In genomic region chr14:102909462-102909861, GRCh38 we compare ENCODE assay signal across 2 cellular contexts.
TF ChIP-seq lines count a peak whose summit lies in the region.

No MANE protein-coding gene starts in this region.

TF ChIP-seq in HepG2, 621 proteins besides CTCF, POLR2A, EP300 and RAD21:
- TF ChIP-seq PPARG (CRISPR knock-in tag; conservative IDR thresholded peaks at IDR 0.05), result no peak
- TF ChIP-seq AGO2 (optimal IDR thresholded peaks at IDR 0.05; ENCODE audit: low read depth, low read length), result peak; percentile 3

TF ChIP-seq in IMR-90, 13 proteins besides CTCF, POLR2A, EP300 and RAD21:
- TF ChIP-seq FOS (IDR thresholded peaks at IDR 0.05; ENCODE audit: low read depth, low read length) (no peak), BHLHE40 (IDR thresholded peaks at IDR 0.05; ENCODE audit: low read depth, low read length) (no peak), RCOR1 (IDR thresholded peaks at IDR 0.05; ENCODE audit: insufficient replicate concordance, low read length) (no peak), CHD1 (IDR thresholded peaks at IDR 0.05; ENCODE audit: low read depth, low read length) (no peak), MAZ (IDR thresholded peaks at IDR 0.05; ENCODE audit: borderline replicate concordance, low read depth, low read length) (no peak), SMC3 (IDR thresholded peaks at IDR 0.05; ENCODE audit: low read depth, low read length) (no peak), RFX5 (IDR thresholded peaks at IDR 0.05; ENCODE audit: low read depth, low read length) (no peak), USF2 (IDR thresholded peaks at IDR 0.05; ENCODE audit: low read depth, low read length) (no peak)
